ENCODE assay signal across 9 cellular contexts in genomic region chr16:57639172-57639571, GRCh38. TPM values are rescaled to one million over a fixed set of nuclear protein-coding genes. Genes with fewer than 3 reads are reported as not detected.
DNase-seq lines count a peak whose midpoint lies in the region; ATAC-seq, FAIRE-seq and TF ChIP-seq lines count a peak whose summit lies in the region.
"Had no signal": no experiment of that assay in that cellular context is flagged by ENCODE, and none has a peak within 500 bp of the region (broad histone marks: within the 10 kb centered on the region; RNA-seq: fewer than 3 reads in every experiment).

No MANE protein-coding gene starts in this region.

- TF ChIP-seq CTCF in GM06990 (IDR thresholded peaks at IDR 0.05; ENCODE audit: insufficient read depth, low read length, poor library complexity, severe bottlenecking) = no peak

- H3K36me3 ChIP-seq in GM06990 (ENCODE audit: control insufficient read depth, insufficient read depth, low read length) = no peaks in the 10 kb centered on the region

- DNase-seq in GM06990 (ENCODE audit: extremely low read depth, insufficient read length) = peak; percentile 23
- peak; percentile 60 for DNase-seq in NCI-H2227 treated with DMSO at 0.1 percent for 48 hours (lab: John Stamatoyannopoulos, UW)
- peak; percentile 31 for DNase-seq in fibroblast of peridontal ligament (ENCODE audit: extremely low read depth)
- DNase-seq in occipital lobe (lab: John Stamatoyannopoulos, UW) = peak; percentile 55
- DNase-seq in GM12892 (ENCODE audit: insufficient read length) = no peak
- no peak for DNase-seq in DMS153 (lab: John Stamatoyannopoulos, UW)

- H3K27me3 ChIP-seq in GM06990 (replicated peaks; ENCODE audit: control insufficient read depth, insufficient read depth, low read length) = peaks cover 5% of the 10 kb centered on the region

- ATAC-seq in GM19467 (IDR thresholded peaks at IDR 0.05; ENCODE audit: unreplicated experiment) (no peak), HG03095 (IDR thresholded peaks at IDR 0.05; ENCODE audit: unreplicated experiment) (no peak)

- no peak overlapping the region for H3K4me3 ChIP-seq in GM06990 (replicated peaks; ENCODE audit: low read depth, low read length)

- FAIRE-seq in GM12892 (lab: Jason Lieb, UNC) = no peak

- no peak for TF ChIP-seq POLR2A in GM12892 (IDR thresholded peaks at IDR 0.05; ENCODE audit: low read depth, low read length)

RNA-seq across cellular contexts. Expression of gene ADGRG1, which starts 10.7 kb away (rescaled TPM):
- 31.4 TPM for total RNA-seq in occipital lobe
- polyA plus RNA-seq in GM12892 (2012; ENCODE audit: missing spikeins) = 1.5 TPM

RNA-seq across cellular contexts. Expression of gene ADGRG3, which starts 28.9 kb away (rescaled TPM):
- total RNA-seq in occipital lobe = 0.16 TPM
- not detected for polyA plus RNA-seq in GM12892 (2012; ENCODE audit: missing spikeins)
- total RNA-seq: kidney epithelial cell had no signal

RNA-seq across cellular contexts. Expression of gene DRC7, which starts 55.4 kb away (rescaled TPM):
- 0.78 TPM for total RNA-seq in occipital lobe
- not detected for polyA plus RNA-seq in GM12892 (2012; ENCODE audit: missing spikeins)

Comparison
In these comparisons a context has a peak if more than half of its experiments do, and no peak if none do; other contexts are left out.
1. DNase-seq: peak in GM06990 (single experiment), NCI-H2227 treated with DMSO at 0.1 percent for 48 hours (single experiment), fibroblast of peridontal ligament (single experiment) and occipital lobe (single experiment); none in GM12892 (single experiment) and DMS153 (single experiment).